Comparison of ENCODE assay signal across 10 cellular contexts in the genomic region with DNA sequence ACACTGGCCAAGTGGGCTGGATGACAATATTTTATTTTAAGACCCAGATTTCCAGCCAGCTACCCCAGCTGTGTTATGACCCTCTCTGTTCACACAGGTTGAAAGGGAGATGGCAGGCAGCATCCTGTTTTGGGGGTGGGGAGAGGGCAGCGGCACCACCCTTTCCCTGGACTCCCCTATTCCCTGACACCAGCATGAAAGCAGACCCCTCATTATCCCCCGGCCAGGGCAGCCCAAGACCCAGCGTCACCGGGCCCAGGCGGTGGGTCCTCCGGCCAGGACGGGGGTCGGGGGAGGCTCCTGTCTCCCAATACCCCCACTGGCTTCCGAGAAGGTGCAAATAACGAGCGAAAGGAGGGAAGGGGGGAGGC.
DNase-seq lines count a peak whose midpoint lies in the region; ATAC-seq and TF ChIP-seq lines count a peak whose summit lies in the region.
"Had no signal": no experiment of that assay in that cellular context is flagged by ENCODE, and none has a peak within 500 bp of the region (broad histone marks: within the 10 kb centered on the region; RNA-seq: fewer than 3 reads in every experiment).

No MANE protein-coding gene starts in this region.

- H3K4me3 ChIP-seq in hepatocyte (no peak overlapping the region), gastrocnemius medialis (peak overlapping the region in 2 of 4 donors; percentile 11 to 15), Karpas-422 (ENCODE audit: low read length) (no peak overlapping the region)

- no peak overlapping the region for H3K27ac ChIP-seq in hepatocyte
- H3K27ac ChIP-seq in gastrocnemius medialis, result peak overlapping the region; percentile 50 to 76 (median 65)
- no peak overlapping the region for H3K27ac ChIP-seq in Karpas-422 (ENCODE audit: low read length)

- no peak for TF ChIP-seq CTCF in hepatocyte (IDR thresholded peaks at IDR 0.05; ENCODE audit: poor library complexity)
- TF ChIP-seq CTCF in gastrocnemius medialis (IDR thresholded peaks at IDR 0.05 in 4 of 5, conservative IDR thresholded peaks at IDR 0.05 in 1 of 5), result no peak

- TF ChIP-seq POLR2A in gastrocnemius medialis (IDR thresholded peaks at IDR 0.05), result no peak

- peaks cover 32% of the 10 kb centered on the region for H3K4me1 ChIP-seq in hepatocyte (ENCODE audit: insufficient read depth)
- peaks cover 38 to 42% of the 10 kb centered on the region in 2 donors for H3K4me1 ChIP-seq in gastrocnemius medialis
- H3K4me1 ChIP-seq in Karpas-422 (ENCODE audit: low read length), result peaks cover 20% of the 10 kb centered on the region

- no peaks in the 10 kb centered on the region for H3K79me2 ChIP-seq in hepatocyte
- no peaks in the 10 kb centered on the region for H3K79me2 ChIP-seq in Karpas-422 (ENCODE audit: low read length)

- in situ Hi-C loops in gastrocnemius medialis (cut with MboI; ENCODE audit: low sequenced_read_pairs in 4 of 4), result no loop called here

- H3K36me3 ChIP-seq in hepatocyte (replicated peaks; ENCODE audit: insufficient read depth, low read depth), result no peaks in the 10 kb centered on the region
- H3K36me3 ChIP-seq in gastrocnemius medialis, result no peaks in the 10 kb centered on the region
- H3K36me3 ChIP-seq in Karpas-422 (ENCODE audit: insufficient read depth, low read length), result no peaks in the 10 kb centered on the region

- intact Hi-C loops in cardiac septum (cut with DNase I) (loop anchor here (5.0 kb wide), 1 partner anchor 129 kb away; a partner anchor contains a TSS), left cardiac atrium (cut with DNase I) (no loop called here), gastrocnemius medialis (cut with DNase I; ENCODE audit: low total_unique reads) (no loop called here)

- H3K27me3 ChIP-seq in hepatocyte (no peaks in the 10 kb centered on the region), gastrocnemius medialis (no peaks in the 10 kb centered on the region), Karpas-422 (ENCODE audit: low read length) (no peaks in the 10 kb centered on the region)

- peak overlapping the region; percentile 1 for H2AFZ ChIP-seq in hepatocyte
- no peak overlapping the region for H2AFZ ChIP-seq in Karpas-422 (ENCODE audit: low read length)

- H3K9me3 ChIP-seq in hepatocyte (ENCODE audit: low read depth), result no peaks in the 10 kb centered on the region
- no peaks in the 10 kb centered on the region for H3K9me3 ChIP-seq in gastrocnemius medialis
- no peaks in the 10 kb centered on the region for H3K9me3 ChIP-seq in Karpas-422 (ENCODE audit: low read length)

- 96% methylated on average over 11 of the region's 11 CpGs for WGBS in hepatocyte (ENCODE audit: low lambda C conversion rate, missing lambda C conversion rate)

- H3K9me2 ChIP-seq in hepatocyte (replicated peaks; ENCODE audit: insufficient read depth), result no peaks in the 10 kb centered on the region
- H3K9me2 ChIP-seq in Karpas-422 (replicated peaks; ENCODE audit: insufficient read depth, low read length), result no peaks in the 10 kb centered on the region

- H3K4me2 ChIP-seq in hepatocyte, result no peak overlapping the region
- no peak overlapping the region for H3K4me2 ChIP-seq in Karpas-422 (ENCODE audit: low read depth, low read length, poor library complexity, severe bottlenecking)

- DNase-seq in cardiac septum (ENCODE audit: low spot score) (peak; percentile 60), left cardiac atrium (no peak), hepatocyte (ENCODE audit: low spot score) (no peak), gastrocnemius medialis (no peak), anterior cingulate cortex (lab: John Stamatoyannopoulos, UW) (no peak), DMS153 treated with DMSO at 0.1 percent for 48 hours (lab: John Stamatoyannopoulos, UW; ENCODE audit: unreplicated experiment) (no peak), Karpas-422 (no peak), 8988T (no peak)
- DNase-seq: NCI-H510A had no signal

- no peak overlapping the region for H3K9ac ChIP-seq in Karpas-422 (ENCODE audit: low read length)

- H4K20me1 ChIP-seq in hepatocyte (ENCODE audit: insufficient read depth, poor library complexity, severe bottlenecking), result no peaks in the 10 kb centered on the region
- H4K20me1 ChIP-seq in Karpas-422 (ENCODE audit: insufficient read depth, low read depth, low read length), result 0 out of 2 replicates have a peak, but pooled peaks cover 3% of the 10 kb centered on the region

- no peak for ATAC-seq in left cardiac atrium
- no peak for ATAC-seq in gastrocnemius medialis
- ATAC-seq: Panc1 had no signal

Comparison
In these comparisons a context has a peak if more than half of its experiments do, and no peak if none do; other contexts are left out.
1. H3K27ac ChIP-seq: peak in gastrocnemius medialis (4 of 4); none in hepatocyte (single experiment) and Karpas-422 (single experiment).